ENCODE assay signal across 2 cellular contexts in genomic region chr16:53207810-53208752, GRCh38.
TF ChIP-seq lines count a peak whose summit lies in the region.

No MANE protein-coding gene starts in this region.

TF ChIP-seq in SK-N-SH, 30 proteins besides CTCF, POLR2A, EP300 and RAD21 (continued from another document):
- TF ChIP-seq MAX (IDR thresholded peaks at IDR 0.05; ENCODE audit: low read depth) (peak; percentile 13; the same call in 1 of the 2 replicates), YY1 (IDR thresholded peaks at IDR 0.05; ENCODE audit: low read depth) (peak; percentile 89), RFX5 (IDR thresholded peaks at IDR 0.05; ENCODE audit: low read length) (peak; percentile 70; the same call in 1 of the 2 replicates), FOSL2 (IDR thresholded peaks at IDR 0.05; ENCODE audit: borderline replicate concordance, low read depth) (no peak), JUND (IDR thresholded peaks at IDR 0.05) (no peak), CHD2 (IDR thresholded peaks at IDR 0.05; ENCODE audit: low read length, partially characterized antibody) (peak; percentile 62), TEAD4 (IDR thresholded peaks at IDR 0.05; ENCODE audit: borderline replicate concordance, insufficient read depth) (no peak), RCOR1 (IDR thresholded peaks at IDR 0.05; ENCODE audit: low read length) (0 out of 2 replicates have a peak, but pooled peaks have one; percentile 50), REST (IDR thresholded peaks at IDR 0.05; ENCODE audit: low read depth, low read length) (no peak), TCF12 (IDR thresholded peaks at IDR 0.05) (peak; percentile 31), SMC3 (IDR thresholded peaks at IDR 0.05; ENCODE audit: low read depth, low read length) (peak; percentile 78), ZBTB33 (IDR thresholded peaks at IDR 0.05; ENCODE audit: borderline replicate concordance, low read depth) (no peak), NFIC (IDR thresholded peaks at IDR 0.05; ENCODE audit: borderline replicate concordance) (no peak), GATA2 (CRISPR knock-in tag; IDR thresholded peaks at IDR 0.05) (no peak), EZH2phosphoT487 (IDR thresholded peaks at IDR 0.05; ENCODE audit: borderline replicate concordance, low read depth) (no peak)

TF ChIP-seq in H1, 55 proteins besides CTCF, POLR2A, EP300 and RAD21 (continued from another document):
- TF ChIP-seq MAX (IDR thresholded peaks at IDR 0.05) (peak; percentile 29; the same call in 1 of the 2 replicates), TAF7 (optimal IDR thresholded peaks at IDR 0.05; ENCODE audit: borderline replicate concordance, low read depth, low read length) (peak; percentile 76), TAF1 (IDR thresholded peaks at IDR 0.05; ENCODE audit: low read depth, low read length) (peak; percentile 91), KDM1A (IDR thresholded peaks at IDR 0.05; ENCODE audit: borderline replicate concordance, low read length) (no peak), SRF (IDR thresholded peaks at IDR 0.05; ENCODE audit: low read depth, low read length) (no peak), YY1 (IDR thresholded peaks at IDR 0.05; ENCODE audit: low read depth, low read length) (peak; percentile 94), KDM5A (IDR thresholded peaks at IDR 0.05; ENCODE audit: low read length) (no peak), EZH2 (IDR thresholded peaks at IDR 0.05; ENCODE audit: low read depth, low read length, severe bottlenecking) (no peak), POLR2AphosphoS5 (IDR thresholded peaks at IDR 0.05; ENCODE audit: low read depth, low read length) (peak; percentile 94), GTF2F1 (IDR thresholded peaks at IDR 0.05; ENCODE audit: borderline replicate concordance, low read depth, low read length) (peak; percentile 76; the same call in 1 of the 2 replicates)
